8 cellular contexts compared by ENCODE assay signal in genomic region chr1:28232558-28233263, GRCh38. TPM values are rescaled to one million over a fixed set of nuclear protein-coding genes. Genes with fewer than 3 reads are reported as not detected.
DNase-seq lines count a peak whose midpoint lies in the region; ATAC-seq and TF ChIP-seq lines count a peak whose summit lies in the region.

A gene with protein sequence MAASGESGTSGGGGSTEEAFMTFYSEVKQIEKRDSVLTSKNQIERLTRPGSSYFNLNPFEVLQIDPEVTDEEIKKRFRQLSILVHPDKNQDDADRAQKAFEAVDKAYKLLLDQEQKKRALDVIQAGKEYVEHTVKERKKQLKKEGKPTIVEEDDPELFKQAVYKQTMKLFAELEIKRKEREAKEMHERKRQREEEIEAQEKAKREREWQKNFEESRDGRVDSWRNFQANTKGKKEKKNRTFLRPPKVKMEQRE (minus strand): TSS chr1:28233029. CDS start chr1:28232998, 31 bp downstream.

- ATAC-seq in HG02763 (IDR thresholded peaks at IDR 0.05; ENCODE audit: unreplicated experiment) (peak; percentile 47), T-helper 17 cell (peak; percentile 68), left cardiac atrium (peak; percentile 78 to 81), upper lobe of left lung (ENCODE audit: low FRiP score in 2 of 2) (peak; percentile 78 to 85)

- no peak for TF ChIP-seq CTCF in upper lobe of left lung (IDR thresholded peaks at IDR 0.05)

- no peaks in the 10 kb centered on the region for H3K9me3 ChIP-seq in T-helper 17 cell (ENCODE audit: control insufficient read depth, low read length, poor library complexity, severe bottlenecking)
- no peaks in the 10 kb centered on the region for H3K9me3 ChIP-seq in upper lobe of left lung

- peaks cover 11% of the 10 kb centered on the region for H3K4me1 Mint-ChIP-seq in T-helper 17 cell

- peaks cover 34 to 45% (median 37%) of the 10 kb centered on the region in 4 donors for H3K4me1 ChIP-seq in upper lobe of left lung

- H3K4me3 ChIP-seq in upper lobe of left lung: peak within 1 kb of the TSS; percentile 76 to 88 (median 86)

- peak within 1 kb of the TSS; percentile 100 for H3K4me3 Mint-ChIP-seq in T-helper 17 cell

- peak within 1 kb of the TSS; percentile 100 for H3K27ac Mint-ChIP-seq in T-helper 17 cell

- H3K27ac ChIP-seq in upper lobe of left lung: peak within 1 kb of the TSS; percentile 80 to 90 (median 88)

- intact Hi-C loops in left cardiac atrium (cut with DNase I): no loop called here
- intact Hi-C loops in posterior vena cava (cut with DNase I): no loop called here

- H3K36me3 Mint-ChIP-seq in T-helper 17 cell (ENCODE audit: low read depth): peaks cover 6% of the 10 kb centered on the region

- H3K36me3 ChIP-seq in upper lobe of left lung: peaks cover 7 to 29% (median 20%) of the 10 kb centered on the region in 4 donors

- DNase-seq in GM04503 (ENCODE audit: low read depth): peak; percentile 44
- DNase-seq in NCI-H187 (lab: John Stamatoyannopoulos, UW): peak; percentile 74 to 85
- DNase-seq in T-helper 17 cell: peak; percentile 88 to 91 (median 89)
- DNase-seq in amniotic stem cell (lab: John Stamatoyannopoulos, UW): peak; percentile 94
- DNase-seq in left cardiac atrium: peak; percentile 97
- peak; percentile 99 for DNase-seq in posterior vena cava (ENCODE audit: low spot score)
- DNase-seq in upper lobe of left lung: peak; percentile 94 to 97

- no peak for TF ChIP-seq EP300 in upper lobe of left lung (IDR thresholded peaks at IDR 0.05)

- peak in 3 of 4 donors; percentile 74 to 87 (median 80) for TF ChIP-seq POLR2A in upper lobe of left lung (IDR thresholded peaks at IDR 0.05)

- WGBS in upper lobe of left lung, 2 donors: 1% methylated on average over 24 to 32 of the region's 40 CpGs

- H3K27me3 ChIP-seq in upper lobe of left lung: no peaks in the 10 kb centered on the region

- no peaks in the 10 kb centered on the region for H3K27me3 Mint-ChIP-seq in T-helper 17 cell

RNA-seq across cellular contexts. Expression of the gene that starts here (rescaled TPM):
- total RNA-seq in T-helper 17 cell (10 to 100 TPM; 52.1 to 58.4 TPM), left cardiac atrium (10 to 100 TPM; 59.6 to 62.1 TPM), posterior vena cava (10 to 100 TPM; 69.3 to 80.5 TPM), upper lobe of left lung (100 to 1,000 TPM in 2 of 6 donors, 10 to 100 TPM in 4; 50.0 to 107 (median 73.5) TPM)

Comparison
In these comparisons a context has a peak if more than half of its experiments do, and no peak if none do; other contexts are left out.
1. Peak in every context shown above with its lines: DNase-seq, ATAC-seq, H3K4me3 ChIP-seq and H3K27ac ChIP-seq.
2. DNase-seq: peak in every context shown above with its lines; median percentile 99 in posterior vena cava; 97 in left cardiac atrium; 96 in upper lobe of left lung; 94 in amniotic stem cell; 89 in T-helper 17 cell; 80 in NCI-H187; 44 in GM04503.